23 cellular contexts compared by ENCODE assay signal in the genomic region with DNA sequence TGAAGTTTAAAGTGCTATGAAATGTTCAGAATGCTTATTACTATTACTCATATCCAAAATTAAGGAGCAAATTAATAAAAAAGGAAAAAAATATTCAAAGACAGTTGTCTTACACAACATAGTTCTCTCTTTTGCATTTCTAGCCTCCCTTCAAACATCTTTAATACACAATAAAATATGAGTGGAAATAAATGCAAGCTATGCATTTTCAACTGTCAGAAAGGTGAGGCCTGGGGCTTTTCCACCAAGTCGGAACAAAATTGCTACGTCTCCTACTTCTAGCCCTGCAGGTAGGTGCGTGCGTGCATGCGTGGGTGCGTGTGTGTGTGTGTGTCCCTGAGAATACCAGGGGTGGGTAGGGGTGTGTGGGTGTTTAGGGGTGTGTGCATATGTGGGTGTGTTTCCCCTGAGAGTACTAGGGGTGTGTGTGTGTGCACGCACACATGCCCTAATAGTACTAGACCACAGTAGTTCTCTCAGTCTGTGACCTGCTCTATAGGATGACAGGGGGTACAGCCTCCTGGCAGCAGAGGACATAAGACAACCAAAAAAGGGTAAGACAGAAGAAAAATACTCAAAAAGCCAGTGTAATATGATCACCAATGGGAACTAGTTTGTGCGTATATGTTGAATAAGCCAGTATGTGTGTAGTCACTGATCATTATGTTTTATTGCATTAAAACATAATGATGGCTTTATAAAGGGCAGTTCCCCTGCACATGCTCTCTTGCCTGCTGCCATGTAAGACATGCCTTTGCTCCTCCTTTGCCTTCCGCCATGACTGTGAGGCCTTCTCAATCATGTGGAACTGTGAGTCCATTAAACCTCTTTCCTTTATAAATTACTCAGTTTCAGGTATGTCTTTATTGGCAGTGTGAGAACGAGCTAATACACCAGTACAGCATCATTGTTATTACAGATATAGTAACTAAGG.
DNase-seq lines count a peak whose midpoint lies in the region; ATAC-seq, FAIRE-seq and TF ChIP-seq lines count a peak whose summit lies in the region.
"Had no signal": no experiment of that assay in that cellular context is flagged by ENCODE, and none has a peak within 500 bp of the region (broad histone marks: within the 10 kb centered on the region; RNA-seq: fewer than 3 reads in every experiment).

No MANE protein-coding gene starts in this region.

- H3K79me1 ChIP-seq in trophoblast cell (ENCODE audit: low read length): no peaks in the 10 kb centered on the region

- H3K18ac ChIP-seq in trophoblast cell (ENCODE audit: low read length): peak overlapping the region; percentile 59

- FAIRE-seq in HepG2 (lab: Jason Lieb, UNC): no peak
- FAIRE-seq: H54 had no signal

- no peak overlapping the region for H2AFZ ChIP-seq in HepG2 (ENCODE audit: low read length)
- no peak overlapping the region for H2AFZ ChIP-seq in PC-3 (ENCODE audit: low read length)
- H2AFZ ChIP-seq in trophoblast cell (ENCODE audit: insufficient read depth, low read length, poor library complexity): no peak overlapping the region
- H2AFZ ChIP-seq: GM23338 had no signal

- no peak for TF ChIP-seq CTCF in HepG2 (CRISPR knock-in tag; IDR thresholded peaks at IDR 0.05)
- TF ChIP-seq CTCF in right lobe of liver (IDR thresholded peaks at IDR 0.05): no peak
- no peak for TF ChIP-seq CTCF in PC-3 (conservative IDR thresholded peaks at IDR 0.05; ENCODE audit: low read depth, low read length)

- H4K8ac ChIP-seq in trophoblast cell (ENCODE audit: low read depth, low read length): no peak overlapping the region

- H3K9me3 ChIP-seq in HepG2 (ENCODE audit: low read length): no peaks in the 10 kb centered on the region
- no peaks in the 10 kb centered on the region for H3K9me3 ChIP-seq in right lobe of liver
- H3K9me3 ChIP-seq in PC-3 (ENCODE audit: low read length): no peaks in the 10 kb centered on the region
- peaks cover 1% of the 10 kb centered on the region for H3K9me3 ChIP-seq in trophoblast cell (ENCODE audit: insufficient read depth, low read depth, low read length)
- H3K9me3 ChIP-seq: BE2C had no signal

- no peaks in the 10 kb centered on the region for H3K9me2 ChIP-seq in PC-3 (replicated peaks; ENCODE audit: low read length)

- no peak overlapping the region for H2BK12ac ChIP-seq in trophoblast cell (ENCODE audit: low read length)

- H3K4me3 ChIP-seq in HepG2 (replicated peaks in 1 of 3; ENCODE audit: insufficient read depth in 1 of 3, low read depth in 2 of 3, low read length in 3 of 3): no peak overlapping the region
- H3K4me3 ChIP-seq in right lobe of liver: no peak overlapping the region
- no peak overlapping the region for H3K4me3 ChIP-seq in PC-3 (ENCODE audit: low read length)
- no peak overlapping the region for H3K4me3 ChIP-seq in trophoblast cell (ENCODE audit: low read depth, low read length)
- H3K4me3 ChIP-seq: GM23338 had no signal

- no peak overlapping the region for H2BK5ac ChIP-seq in trophoblast cell (ENCODE audit: low read depth, low read length, poor library complexity)

- in situ Hi-C loops in HepG2 (cut with HindIII; ENCODE audit: extremely low pct_ligation_motif_present, low pct_unique_long_range_greater_than_20kb): no loop called here

- TF ChIP-seq RAD21 in HepG2 (CRISPR knock-in tag; IDR thresholded peaks at IDR 0.05): no peak

- H2BK120ac ChIP-seq in trophoblast cell (ENCODE audit: insufficient read depth, low read length, poor library complexity): no peak overlapping the region

- no peak for ATAC-seq in HepG2
- no peak for ATAC-seq in right lobe of liver
- ATAC-seq in PC-3: no peak; the same call in 1 of the 2 replicates
- no peak for ATAC-seq in HG03439 (IDR thresholded peaks at IDR 0.05; ENCODE audit: unreplicated experiment)
- ATAC-seq: GM23338 had no signal

- CTCF ChIA-PET in HepG2 (lab: Yijun Ruan, JAX; ENCODE audit: low intra/inter-chr PET ratio, low total read pairs) (no interaction called here), PC-3 (lab: Charles Lee) (no interaction called here)

- TF ChIP-seq EP300 in HepG2 (IDR thresholded peaks at IDR 0.05; ENCODE audit: low read depth in 2 of 2, low read length in 2 of 2) (no peak), HepG2 (CRISPR knock-in tag; IDR thresholded peaks at IDR 0.05; ENCODE audit: borderline replicate concordance) (no peak)

- H2AK5ac ChIP-seq in trophoblast cell (ENCODE audit: low read length): no peak overlapping the region

- H4K20me1 ChIP-seq in HepG2 (ENCODE audit: insufficient read depth, low read length) (no peaks in the 10 kb centered on the region; the same call in 1 of the 2 replicates), PC-3 (ENCODE audit: low read length) (no peaks in the 10 kb centered on the region)

- peaks cover 12% of the 10 kb centered on the region for H3K4me1 ChIP-seq in HepG2 (ENCODE audit: insufficient read depth, low read length)
- H3K4me1 ChIP-seq in right lobe of liver: no peaks in the 10 kb centered on the region
- peaks cover 13% of the 10 kb centered on the region for H3K4me1 ChIP-seq in PC-3 (ENCODE audit: insufficient read depth, low read length)
- no peaks in the 10 kb centered on the region for H3K4me1 ChIP-seq in trophoblast cell (ENCODE audit: control insufficient read depth in 1 of 2, insufficient read depth in 2 of 2, low read length in 2 of 2)
- H3K4me1 ChIP-seq: BE2C had no signal

- peaks cover 2% of the 10 kb centered on the region for H3K79me2 ChIP-seq in HepG2 (ENCODE audit: insufficient read depth, low read length)
- no peaks in the 10 kb centered on the region for H3K79me2 ChIP-seq in PC-3 (ENCODE audit: low read length)
- no peaks in the 10 kb centered on the region for H3K79me2 ChIP-seq in trophoblast cell (ENCODE audit: control insufficient read depth, insufficient read depth, low read length, poor library complexity)

- BruUV-seq in HepG2 (replicated peaks; lab: Mats Ljungman, UMichigan): no TSS peak
- BruUV-seq in PC-3 (replicated peaks; lab: Mats Ljungman, UMichigan): no TSS peak

- H4K12ac ChIP-seq in trophoblast cell (ENCODE audit: low read depth, low read length): no peak overlapping the region

- H3K14ac ChIP-seq in trophoblast cell (ENCODE audit: low read length): no peak overlapping the region

- no peak for TF ChIP-seq POLR2A in HepG2 (IDR thresholded peaks at IDR 0.05; ENCODE audit: insufficient read depth in 1 of 2, low read depth in 2 of 2, low read length in 2 of 2)
- no peak for TF ChIP-seq POLR2A in right lobe of liver (IDR thresholded peaks at IDR 0.05)

- no peaks in the 10 kb centered on the region for H3K36me3 ChIP-seq in HepG2 (replicated peaks in 1 of 2; ENCODE audit: control insufficient read depth in 1 of 2, insufficient read depth in 2 of 2, low read length in 2 of 2)
- H3K36me3 ChIP-seq in right lobe of liver: no peaks in the 10 kb centered on the region
- H3K36me3 ChIP-seq in PC-3 (ENCODE audit: low read depth, low read length): no peaks in the 10 kb centered on the region
- no peaks in the 10 kb centered on the region for H3K36me3 ChIP-seq in trophoblast cell (ENCODE audit: control insufficient read depth in 1 of 2, insufficient read depth in 2 of 2, low read length in 2 of 2)
- H3K36me3 ChIP-seq: BE2C had no signal

- no peak overlapping the region for H3K4ac ChIP-seq in trophoblast cell (ENCODE audit: low read depth, low read length)

- H3K9ac ChIP-seq in HepG2 (ENCODE audit: insufficient read depth, low read depth, low read length) (no peak overlapping the region), PC-3 (ENCODE audit: low read length) (peak overlapping the region; percentile 24; the same call in 1 of the 2 replicates), trophoblast cell (ENCODE audit: low read length) (no peak overlapping the region)

- intact Hi-C loops in HepG2 (cut with micrococcal nuclease; ENCODE audit: unreplicated experiment) (no loop called here), right lobe of liver (cut with DNase I) (no loop called here), PC-3 (cut with micrococcal nuclease) (no loop called here)

- POLR2A ChIA-PET in HepG2 (lab: Yijun Ruan, JAX): no interaction called here
- POLR2A ChIA-PET in PC-3 (lab: Charles Lee; ENCODE audit: unreplicated experiment): no interaction called here

- 97% methylated on average over 10 of the region's 10 CpGs for WGBS in HepG2 (ENCODE audit: low lambda C conversion rate)
- WGBS in right lobe of liver (ENCODE audit: insufficient coverage, low coverage, low lambda C conversion rate, missing lambda C conversion rate): 99% methylated on average over 10 of the region's 10 CpGs
- no CpG with 5 or more reads among the region's 10 CpGs for whole genome bisulfite sequencing in trophoblast cell (ENCODE audit: extremely low coverage, insufficient coverage, insufficient read length)

- H4K91ac ChIP-seq in trophoblast cell (ENCODE audit: low read depth, low read length): no peak overlapping the region

- no peak overlapping the region for H3K23ac ChIP-seq in trophoblast cell (ENCODE audit: low read length)

- H3K27ac ChIP-seq in HepG2 (ENCODE audit: extremely low read length, insufficient read depth, low read length) (no peak overlapping the region), right lobe of liver (no peak overlapping the region), PC-3 (ENCODE audit: low read length) (peak overlapping the region; percentile 64), trophoblast cell (ENCODE audit: low read depth, low read length) (no peak overlapping the region)
- H3K27ac ChIP-seq: 22Rv1 had no signal

- no peak overlapping the region for H3K4me2 ChIP-seq in HepG2 (ENCODE audit: low read depth, low read length)
- H3K4me2 ChIP-seq in PC-3 (ENCODE audit: low read length): peak overlapping the region; percentile 11; the same call in 1 of the 2 replicates
- H3K4me2 ChIP-seq in trophoblast cell (ENCODE audit: low read length): no peak overlapping the region
- H3K4me2 ChIP-seq: GM23338 had no signal

- no peaks in the 10 kb centered on the region for H3K27me3 ChIP-seq in HepG2 (ENCODE audit: control insufficient read depth in 1 of 2, insufficient read depth in 2 of 2, low read length in 2 of 2)
- H3K27me3 ChIP-seq in right lobe of liver: no peaks in the 10 kb centered on the region
- no peaks in the 10 kb centered on the region for H3K27me3 ChIP-seq in PC-3 (ENCODE audit: low read length)
- no peaks in the 10 kb centered on the region for H3K27me3 ChIP-seq in trophoblast cell (ENCODE audit: insufficient read depth, low read length)
- H3K27me3 ChIP-seq: BE2C had no signal

- DNase-seq in HepG2 (ENCODE audit: low spot score): no peak
- DNase-seq in right lobe of liver: no peak
- no peak for DNase-seq in PC-3
- no peak for DNase-seq in trophoblast cell
- DNase-seq in GDM1 (lab: John Stamatoyannopoulos, UW): no peak
- DNase-seq in A172 (ENCODE audit: low spot score): no peak
- DNase-seq: BE2C; C1 segment of cervical spinal cord; CD4-positive, CD25-positive, alpha-beta regulatory T cell; CD8-positive, alpha-beta memory T cell; COR-L47; DMS 273 treated with DMSO at 0.1 percent for 48 hours; DMS53; DND-41; EL; HCEC 1CT; HFFc6; Karpas-422; KBM-7 had no signal

- H3F3A ChIP-seq in PC-3 (ENCODE audit: low read length, unreplicated experiment): no peaks in the 10 kb centered on the region

TF ChIP-seq in HepG2, 621 proteins besides CTCF, POLR2A, EP300 and RAD21 (continues in another document):
- TF ChIP-seq ZNF205 (CRISPR knock-in tag; IDR thresholded peaks at IDR 0.05) (no peak), MAFK (conservative IDR thresholded peaks at IDR 0.05 in 1 of 2, IDR thresholded peaks at IDR 0.05 in 1 of 2; ENCODE audit: low read length in 2 of 2) (peak; percentile 74 to 87; a peak in 3 of 4 replicates), CEBPB (IDR thresholded peaks at IDR 0.05; ENCODE audit: borderline replicate concordance, low read depth, low read length) (no peak)
